8 cellular contexts compared by ENCODE assay signal in genomic region chr2:68463287-68463877, GRCh38. TPM values are rescaled to one million over a fixed set of nuclear protein-coding genes. Genes with fewer than 3 reads are reported as not detected.
DNase-seq lines count a peak whose midpoint lies in the region; ATAC-seq and TF ChIP-seq lines count a peak whose summit lies in the region.

No MANE protein-coding gene starts in this region.

- no peaks in the 10 kb centered on the region for H3K27me3 ChIP-seq in KMS-11 (ENCODE audit: insufficient read depth, low read depth)
- no peaks in the 10 kb centered on the region for H3K27me3 ChIP-seq in psoas muscle (ENCODE audit: insufficient read depth in 3 of 3, low read length in 2 of 3)

- H3K36me3 ChIP-seq in KMS-11 (ENCODE audit: insufficient read depth) (no peaks in the 10 kb centered on the region), psoas muscle (ENCODE audit: insufficient read depth in 1 of 2, low read depth in 1 of 2) (peaks cover 0 to 14% of the 10 kb centered on the region in 2 donors)

- DNase-seq in DMS53 treated with DMSO at 0.1 percent for 48 hours (lab: John Stamatoyannopoulos, UW; ENCODE audit: unreplicated experiment) = peak; percentile 37
- DNase-seq in SHP77 treated with DMSO at 0.1 percent for 48 hours (lab: John Stamatoyannopoulos, UW) = peak; percentile 24
- DNase-seq in fibroblast of peridontal ligament (ENCODE audit: extremely low read depth) = peak; percentile 79
- no peak for DNase-seq in psoas muscle
- no peak for DNase-seq in activated CD4-positive, alpha-beta T cell treated with anti-CD3 and anti-CD28 coated beads, Interleukin-2, amount 50 U/mL, for 48 hours
- DNase-seq in activated CD8-positive, alpha-beta memory T cell treated with anti-CD3 and anti-CD28 coated beads for 24 hours = no peak
- DNase-seq in stimulated activated CD4-positive, alpha-beta T cell treated with anti-CD3 and anti-CD28 coated beads, Interleukin-4, amount 100 ng/mL, for 1 hour = no peak

- H3K4me2 ChIP-seq in KMS-11 = no peak overlapping the region; the same call in 1 of the 2 replicates

- no peak overlapping the region for H3K9ac ChIP-seq in KMS-11

- peak; percentile 76 for TF ChIP-seq CTCF in KMS-11 (conservative IDR thresholded peaks at IDR 0.05; ENCODE audit: low read depth, low read length)
- TF ChIP-seq CTCF in psoas muscle (IDR thresholded peaks at IDR 0.05) = peak; percentile 85

- 0 out of 2 replicates have a peak, but pooled peaks cover 2% of the 10 kb centered on the region for H3K79me2 ChIP-seq in KMS-11 (ENCODE audit: insufficient read depth, low read depth)

- H3K4me1 ChIP-seq in KMS-11 (ENCODE audit: low read depth, poor library complexity, severe bottlenecking) (peaks cover 38% of the 10 kb centered on the region), psoas muscle (peaks cover 8% of the 10 kb centered on the region)

- H3K9me3 ChIP-seq in psoas muscle = no peaks in the 10 kb centered on the region

- 0 to 5% (median 1%) methylated on average over 1 of the region's 1 CpG for WGBS in psoas muscle, 3 donors

- no peaks in the 10 kb centered on the region for H4K20me1 ChIP-seq in KMS-11 (ENCODE audit: insufficient read depth)

- no peak overlapping the region for H3K4me3 ChIP-seq in KMS-11 (IDR thresholded peaks at IDR 0.05; ENCODE audit: insufficient read depth, low read depth, low read length)
- H3K4me3 ChIP-seq in psoas muscle = no peak overlapping the region

- H3K27ac ChIP-seq in KMS-11 (no peak overlapping the region), psoas muscle (no peak overlapping the region)

- ATAC-seq in psoas muscle = no peak

- H2AFZ ChIP-seq in KMS-11 (ENCODE audit: low read depth) = no peak overlapping the region

- intact Hi-C loops in psoas muscle (cut with DNase I) = loop anchor here in 1 of 2 donors (5.0 kb wide), 1 partner anchor 254 kb away; no protein-coding TSS in a partner anchor

RNA-seq across cellular contexts. Expression of gene FBXO48, which starts 3.7 kb away (rescaled TPM):
- total RNA-seq in psoas muscle = 1 to 10 TPM in 2 of 4 donors, under 1 TPM in 2; 0.90 to 2.4 (median 1.6) TPM
- polyA plus RNA-seq in psoas muscle = 1 to 10 TPM in 1 of 3 donors, under 1 TPM in 2; 0.57 to 4.3 (median 0.87) TPM

RNA-seq across cellular contexts. Expression of gene APLF, which starts 4.0 kb away (rescaled TPM):
- total RNA-seq in psoas muscle = 1 to 10 TPM; 2.8 to 4.3 (median 3.6) TPM
- 1 to 10 TPM in 2 of 3 donors, under 1 TPM in 1; 0.52 to 1.6 (median 1.4) TPM for polyA plus RNA-seq in psoas muscle

Comparison
In these comparisons a context has a peak if more than half of its experiments do, and no peak if none do; other contexts are left out.
1. DNase-seq: peak in DMS53 treated with DMSO at 0.1 percent for 48 hours (single experiment), SHP77 treated with DMSO at 0.1 percent for 48 hours (single experiment) and fibroblast of peridontal ligament (single experiment); none in psoas muscle (0 of 2), activated CD4-positive, alpha-beta T cell treated with anti-CD3 and anti-CD28 coated beads, Interleukin-2, amount 50 U/mL, for 48 hours (0 of 2), activated CD8-positive, alpha-beta memory T cell treated with anti-CD3 and anti-CD28 coated beads for 24 hours (single experiment) and stimulated activated CD4-positive, alpha-beta T cell treated with anti-CD3 and anti-CD28 coated beads, Interleukin-4, amount 100 ng/mL, for 1 hour (single experiment).